In genomic region chr22:29031236-29031982, GRCh38 we compare ENCODE assay signal across 1 cellular context.
TF ChIP-seq lines count a peak whose summit lies in the region.

No MANE protein-coding gene starts in this region.

TF ChIP-seq in GM12878, 131 proteins besides CTCF, POLR2A, EP300 and RAD21 (continued from another document):
- TF ChIP-seq REST (IDR thresholded peaks at IDR 0.05; ENCODE audit: low read depth, low read length) (no peak), HDAC2 (IDR thresholded peaks at IDR 0.05) (no peak), GABPA (IDR thresholded peaks at IDR 0.05; ENCODE audit: low read depth) (no peak), ZZZ3 (IDR thresholded peaks at IDR 0.05; ENCODE audit: control insufficient read depth, insufficient read length, low read depth) (no peak), RFX5 (IDR thresholded peaks at IDR 0.05; ENCODE audit: low read depth, low read length) (no peak), SP1 (IDR thresholded peaks at IDR 0.05; ENCODE audit: low read depth, low read length) (no peak), ASH2L (IDR thresholded peaks at IDR 0.05; ENCODE audit: borderline replicate concordance, low read depth) (no peak), IKZF2 (IDR thresholded peaks at IDR 0.05) (no peak; a peak in 1 of 4 replicates), CBFB (IDR thresholded peaks at IDR 0.05; ENCODE audit: low read depth) (no peak), PML (IDR thresholded peaks at IDR 0.05; ENCODE audit: low read length) (no peak)
- TF ChIP-seq, protein P1, sequence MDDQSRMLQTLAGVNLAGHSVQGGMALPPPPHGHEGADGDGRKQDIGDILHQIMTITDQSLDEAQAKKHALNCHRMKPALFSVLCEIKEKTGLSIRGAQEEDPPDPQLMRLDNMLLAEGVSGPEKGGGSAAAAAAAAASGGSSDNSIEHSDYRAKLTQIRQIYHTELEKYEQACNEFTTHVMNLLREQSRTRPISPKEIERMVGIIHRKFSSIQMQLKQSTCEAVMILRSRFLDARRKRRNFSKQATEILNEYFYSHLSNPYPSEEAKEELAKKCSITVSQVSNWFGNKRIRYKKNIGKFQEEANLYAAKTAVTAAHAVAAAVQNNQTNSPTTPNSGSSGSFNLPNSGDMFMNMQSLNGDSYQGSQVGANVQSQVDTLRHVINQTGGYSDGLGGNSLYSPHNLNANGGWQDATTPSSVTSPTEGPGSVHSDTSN (IDR thresholded peaks at IDR 0.05; ENCODE audit: insufficient replicate concordance, low read depth, low read length) = no peak
